1 cellular context compared by ENCODE assay signal in genomic region chrX:51834076-51834475, GRCh38.
TF ChIP-seq lines count a peak whose summit lies in the region.

No MANE protein-coding gene starts in this region.

TF ChIP-seq in GM23338, 12 proteins besides CTCF, POLR2A, EP300 and RAD21 (continued from another document):
- no peak for TF ChIP-seq ZNF462 (CRISPR knock-in tag; IDR thresholded peaks at IDR 0.05)
- TF ChIP-seq NANOG (IDR thresholded peaks at IDR 0.05; ENCODE audit: borderline replicate concordance), result no peak
- no peak for TF ChIP-seq ZNF114 (CRISPR knock-in tag; IDR thresholded peaks at IDR 0.05)
- TF ChIP-seq STAT1 (IDR thresholded peaks at IDR 0.05; ENCODE audit: unreplicated experiment), result no peak
- TF ChIP-seq EZH2 (IDR thresholded peaks at IDR 0.05; ENCODE audit: low read depth, unreplicated experiment), result no peak
